ENCODE assay signal across 9 cellular contexts in the genomic region with DNA sequence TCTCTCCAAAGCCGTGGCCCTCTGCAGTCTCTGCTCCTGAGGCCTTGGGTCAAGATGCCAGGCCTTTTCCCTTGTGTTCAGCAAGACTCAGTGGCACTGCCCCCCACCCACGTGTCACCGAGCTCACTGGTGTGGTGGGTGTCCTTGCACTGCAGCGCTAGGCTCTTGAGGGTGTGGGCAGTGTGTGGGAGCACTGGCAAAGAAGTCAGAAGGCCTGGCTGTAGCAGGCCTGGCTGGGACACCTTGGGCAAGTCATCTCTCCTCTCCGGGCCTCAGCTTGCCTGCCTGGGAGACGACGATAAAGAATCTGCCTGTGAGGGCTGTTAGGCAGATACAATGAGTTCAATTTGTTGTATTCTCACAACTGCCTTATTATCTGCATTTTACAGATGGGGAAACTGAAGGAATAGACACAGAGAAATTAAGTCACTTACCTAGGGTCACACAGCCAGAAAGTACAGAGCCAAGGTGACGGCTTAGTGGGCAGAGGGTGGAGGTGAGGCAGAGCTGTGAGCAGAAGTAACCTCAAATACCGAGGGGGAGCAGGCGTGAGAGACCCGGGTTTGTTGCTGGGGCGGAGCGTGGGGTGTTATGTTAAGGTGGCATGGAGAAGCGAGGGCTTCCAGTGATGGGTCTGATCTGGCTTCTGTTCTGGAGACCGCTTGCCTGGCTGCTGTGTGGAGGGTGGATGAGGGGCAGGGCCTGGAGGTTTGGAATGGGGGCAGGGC. TPM values are rescaled to one million over a fixed set of nuclear protein-coding genes. Genes with fewer than 3 reads are reported as not detected.
DNase-seq lines count a peak whose midpoint lies in the region; ATAC-seq and TF ChIP-seq lines count a peak whose summit lies in the region.
"Had no signal": no experiment of that assay in that cellular context is flagged by ENCODE, and none has a peak within 500 bp of the region (broad histone marks: within the 10 kb centered on the region; RNA-seq: fewer than 3 reads in every experiment).

No MANE protein-coding gene starts in this region.

- no peak overlapping the region for H3K9ac ChIP-seq in SK-N-MC (ENCODE audit: insufficient read length)

- no peaks in the 10 kb centered on the region for H3K27me3 ChIP-seq in CD4-positive, CD25-positive, alpha-beta regulatory T cell (ENCODE audit: control insufficient read depth, insufficient read depth, low read length)
- H3K27me3 ChIP-seq in ectodermal cell (ENCODE audit: control insufficient read depth, insufficient read depth, low read length, poor library complexity, severe bottlenecking) = peaks cover 3% of the 10 kb centered on the region
- no peaks in the 10 kb centered on the region for H3K27me3 ChIP-seq in osteoblast (ENCODE audit: insufficient read depth, low read length)

- no peak for ATAC-seq in CD4-positive, CD25-positive, alpha-beta regulatory T cell (ENCODE audit: low read depth in 2 of 2)
- no peak for ATAC-seq in HG02885 (IDR thresholded peaks at IDR 0.05; ENCODE audit: poor library complexity, unreplicated experiment)

- 88% methylated on average over 15 of the region's 15 CpGs for WGBS in ectodermal cell, 2 experiments

- peaks cover 38% of the 10 kb centered on the region for H4K20me1 ChIP-seq in osteoblast (ENCODE audit: insufficient read depth, low read length)

- H3K9me3 Mint-ChIP-seq in CD4-positive, CD25-positive, alpha-beta regulatory T cell = no peaks in the 10 kb centered on the region

- peak overlapping the region; percentile 83 to 91 (median 90) for H3K4me3 Mint-ChIP-seq in CD4-positive, CD25-positive, alpha-beta regulatory T cell

- peaks cover 39% of the 10 kb centered on the region for H3K79me2 ChIP-seq in osteoblast (ENCODE audit: insufficient read depth, low read length)

- H3K36me3 ChIP-seq in CD4-positive, CD25-positive, alpha-beta regulatory T cell (ENCODE audit: control insufficient read depth, insufficient read depth, low read length) = peaks cover 8% of the 10 kb centered on the region
- H3K36me3 ChIP-seq in SK-N-MC (ENCODE audit: insufficient read depth, low read length) (no peaks in the 10 kb centered on the region), ectodermal cell (ENCODE audit: control insufficient read depth, insufficient read depth, low read length) (no peaks in the 10 kb centered on the region), osteoblast (ENCODE audit: insufficient read depth, low read length) (peaks cover 5% of the 10 kb centered on the region)

- H3K27me3 Mint-ChIP-seq in CD4-positive, CD25-positive, alpha-beta regulatory T cell = peaks cover 5% of the 10 kb centered on the region

- peaks cover 30% of the 10 kb centered on the region for H3K4me1 ChIP-seq in CD4-positive, CD25-positive, alpha-beta regulatory T cell (ENCODE audit: control insufficient read depth, insufficient read depth, low read length, poor library complexity, severe bottlenecking)
- H3K4me1 ChIP-seq in ectodermal cell (ENCODE audit: control insufficient read depth, insufficient read depth, low read length) (peaks cover 25% of the 10 kb centered on the region), osteoblast (ENCODE audit: insufficient read depth, low read length) (peaks cover 19% of the 10 kb centered on the region)

- peaks cover 0 to 74% (median 38%) of the 10 kb centered on the region in 4 donors for H3K4me1 Mint-ChIP-seq in CD4-positive, CD25-positive, alpha-beta regulatory T cell

- peaks cover 7% of the 10 kb centered on the region for H3K36me3 Mint-ChIP-seq in CD4-positive, CD25-positive, alpha-beta regulatory T cell

- peak; percentile 16 to 27 (median 24) for DNase-seq in CD4-positive, CD25-positive, alpha-beta regulatory T cell
- DNase-seq in SK-N-MC (ENCODE audit: low read depth, low spot score) (no peak), osteoblast (ENCODE audit: insufficient read length, low spot score, missing footprints) (no peak), SHP77 treated with DMSO at 0.1 percent for 48 hours (lab: John Stamatoyannopoulos, UW) (no peak), amygdala (lab: John Stamatoyannopoulos, UW) (no peak), NOMO-1 (lab: John Stamatoyannopoulos, UW; ENCODE audit: unreplicated experiment in 2 of 2) (no peak)
- DNase-seq: NCI-H1417 treated with DMSO at 0.1 percent for 48 hours had no signal

- H3K27ac Mint-ChIP-seq in CD4-positive, CD25-positive, alpha-beta regulatory T cell = peak overlapping the region; percentile 82 to 99 (median 93)

- H3K9me3 ChIP-seq in CD4-positive, CD25-positive, alpha-beta regulatory T cell (ENCODE audit: control insufficient read depth in 2 of 2, low read length in 2 of 2) = no peaks in the 10 kb centered on the region
- H3K9me3 ChIP-seq in SK-N-MC (ENCODE audit: low read depth, low read length) = no peaks in the 10 kb centered on the region
- H3K9me3 ChIP-seq in ectodermal cell (ENCODE audit: control insufficient read depth, low read length) = no peaks in the 10 kb centered on the region
- no peaks in the 10 kb centered on the region for H3K9me3 ChIP-seq in osteoblast (ENCODE audit: low read depth, low read length)

- peak overlapping the region; percentile 69 for H3K4me3 ChIP-seq in CD4-positive, CD25-positive, alpha-beta regulatory T cell (ENCODE audit: low read depth, low read length)
- H3K4me3 ChIP-seq in SK-N-MC (peak overlapping the region; percentile 90; the same call in 1 of the 2 replicates), ectodermal cell (ENCODE audit: insufficient read depth, low read depth, low read length) (peak overlapping the region; percentile 65), osteoblast (ENCODE audit: insufficient read depth, low read length) (peak overlapping the region; percentile 91)

- TF ChIP-seq CTCF in osteoblast (IDR thresholded peaks at IDR 0.05; ENCODE audit: extremely low read depth, low read depth, low read length) = no peak

- peak overlapping the region; percentile 76 for H3K27ac ChIP-seq in CD4-positive, CD25-positive, alpha-beta regulatory T cell (ENCODE audit: insufficient read depth, low read length, poor library complexity, severe bottlenecking)
- H3K27ac ChIP-seq in SK-N-MC = no peak overlapping the region
- H3K27ac ChIP-seq in ectodermal cell (ENCODE audit: insufficient read depth, low read depth, low read length, poor library complexity, severe bottlenecking) = no peak overlapping the region
- H3K27ac ChIP-seq in osteoblast (ENCODE audit: low read depth, low read length) = no peak overlapping the region

- peak overlapping the region; percentile 62 for H2AFZ ChIP-seq in osteoblast (ENCODE audit: low read length)

- peak overlapping the region; percentile 88 for H3K4me2 ChIP-seq in osteoblast (ENCODE audit: insufficient read depth, low read length)

RNA-seq across cellular contexts. Expression of a gene that starts 1.3 kb away (rescaled TPM):
- 34.0 TPM for total RNA-seq in CD4-positive, CD25-positive, alpha-beta regulatory T cell
- 10 to 100 TPM; 26.0 to 48.8 (median 34.1) TPM for polyA plus RNA-seq in CD4-positive, CD25-positive, alpha-beta regulatory T cell
- 34.7 TPM for polyA plus RNA-seq in ectodermal cell (2013, experiment 1 of 4)
- polyA plus RNA-seq in ectodermal cell (2013, experiment 2 of 4) = 36.1 TPM
- 28.0 TPM for polyA plus RNA-seq in ectodermal cell (2013, experiment 3 of 4)
- polyA plus RNA-seq in ectodermal cell (2013, experiment 4 of 4) = 35.8 TPM
- 26.1 and 33.6 TPM in 2 replicates for total RNA-seq in osteoblast

RNA-seq across cellular contexts. Expression of a gene that starts 18.2 kb away (rescaled TPM):
- total RNA-seq in CD4-positive, CD25-positive, alpha-beta regulatory T cell = not detected
- not detected for polyA plus RNA-seq in CD4-positive, CD25-positive, alpha-beta regulatory T cell
- polyA plus RNA-seq in ectodermal cell (2013, experiment 1 of 4) = not detected
- polyA plus RNA-seq in ectodermal cell (2013, experiment 2 of 4) = 0.18 TPM
- polyA plus RNA-seq in ectodermal cell (2013, experiment 3 of 4) = not detected
- polyA plus RNA-seq in ectodermal cell (2013, experiment 4 of 4) = not detected
- total RNA-seq in osteoblast = not detected in 2 replicates

RNA-seq across cellular contexts. Expression of a gene that starts 18.3 kb away (rescaled TPM):
- not detected for total RNA-seq in CD4-positive, CD25-positive, alpha-beta regulatory T cell
- not detected for polyA plus RNA-seq in CD4-positive, CD25-positive, alpha-beta regulatory T cell
- polyA plus RNA-seq in ectodermal cell (2013, experiment 1 of 4) = 0.56 TPM
- 1.0 TPM for polyA plus RNA-seq in ectodermal cell (2013, experiment 2 of 4)
- 0.59 TPM for polyA plus RNA-seq in ectodermal cell (2013, experiment 3 of 4)
- 0.36 TPM for polyA plus RNA-seq in ectodermal cell (2013, experiment 4 of 4)
- total RNA-seq in osteoblast = not detected in 2 replicates

RNA-seq across cellular contexts. Expression of a gene that starts 38.7 kb away (rescaled TPM):
- 1.9 TPM for total RNA-seq in CD4-positive, CD25-positive, alpha-beta regulatory T cell
- polyA plus RNA-seq in CD4-positive, CD25-positive, alpha-beta regulatory T cell = under 1 TPM; 0.24 to 0.87 (median 0.52) TPM
- 6.6 TPM for polyA plus RNA-seq in ectodermal cell (2013, experiment 1 of 4)
- 6.3 TPM for polyA plus RNA-seq in ectodermal cell (2013, experiment 2 of 4)
- 4.5 TPM for polyA plus RNA-seq in ectodermal cell (2013, experiment 3 of 4)
- 4.3 TPM for polyA plus RNA-seq in ectodermal cell (2013, experiment 4 of 4)
- total RNA-seq in osteoblast = 1.8 TPM in 2 replicates

Comparison
In these comparisons a context has a peak if more than half of its experiments do, and no peak if none do; other contexts are left out.
1. DNase-seq: peak in CD4-positive, CD25-positive, alpha-beta regulatory T cell (3 of 3); none in SK-N-MC (single experiment), osteoblast (single experiment), SHP77 treated with DMSO at 0.1 percent for 48 hours (single experiment), amygdala (0 of 56) and NOMO-1 (0 of 2).
2. Peak in every context shown above with its lines, with median percentiles within 50 percentile points of each other: H3K4me3 ChIP-seq.